28 cellular contexts compared by ENCODE assay signal in genomic region chr11:113504071-113504470, GRCh38. TPM values are rescaled to one million over a fixed set of nuclear protein-coding genes. Genes with fewer than 3 reads are reported as not detected.
"Had no signal": no experiment of that assay in that cellular context is flagged by ENCODE, and none has a peak within 500 bp of the region (broad histone marks: within the 10 kb centered on the region; RNA-seq: fewer than 3 reads in every experiment).

No MANE protein-coding gene starts in this region.

- H3K4me1 ChIP-seq: esophagus squamous epithelium, gastroesophageal sphincter had no signal

- H3K36me3 ChIP-seq: brain microvascular endothelial cell, esophagus squamous epithelium, gastroesophageal sphincter had no signal

- H3K27me3 ChIP-seq: brain microvascular endothelial cell had no signal

- H3K4me3 ChIP-seq: esophagus squamous epithelium, gastroesophageal sphincter had no signal

- DNase-seq: activated CD4-positive, alpha-beta memory T cell treated with anti-CD3 and anti-CD28 coated beads, Interleukin-2, amount 10 ng/mL, durations not matched to agents 7 days and 5 days; activated CD4-positive, alpha-beta T cell treated with anti-CD3 and anti-CD28 coated beads for 36 hours; activated CD4-positive, alpha-beta T cell treated with anti-CD3 and anti-CD28 coated beads, Interleukin-2, amount 10 ng/mL, durations not matched to agents 24 days and 14 days; activated CD4-positive, CD25-positive, alpha-beta regulatory T cell; activated CD4-positive, CD25-positive, alpha-beta regulatory T cell treated with anti-CD3 and anti-CD28 coated beads, Interleukin-2, amount 50 U/mL, for 72 hours; activated effector memory CD4-positive, alpha-beta T cell treated with Interleukin-2 at 50 U/mL for 16 hours; activated gamma-delta T cell treated with Interleukin-2 at 50 U/mL for 16 hours; activated naive CD4-positive, alpha-beta T cell treated with anti-CD3 and anti-CD28 coated beads, Interleukin-2, amount 50 U/mL, for 16 hours; activated naive CD4-positive, alpha-beta T cell treated with Interleukin-2 at 50 U/mL for 16 hours; activated T-cell treated with anti-CD3 and anti-CD28 coated beads, Interleukin-2, amount 50 U/mL, for 4 hours; amniotic stem cell; brain microvascular endothelial cell; cortex of kidney; dermis blood vessel endothelial cell; effector CD4-positive, alpha-beta T cell; effector memory CD8-positive, alpha-beta T cell; erythroblast; esophagus squamous epithelium; foreskin melanocyte; T-helper 1 cell; T-helper 17 cell had no signal

- H3K27ac ChIP-seq: brain microvascular endothelial cell, esophagus squamous epithelium, gastroesophageal sphincter had no signal

- H3K9me3 ChIP-seq: esophagus squamous epithelium had no signal

RNA-seq across cellular contexts. Expression of gene DRD2, which starts 28.9 kb away (rescaled TPM):
- total RNA-seq: activated CD4-positive, alpha-beta T cell treated with anti-CD3 and anti-CD28 coated beads for 36 hours; activated CD4-positive, alpha-beta T cell treated with anti-CD3 and anti-CD28 coated beads, Interleukin-2, amount 10 ng/mL, durations not matched to agents 24 days and 14 days; activated T-cell treated with anti-CD3 and anti-CD28 coated beads, Interleukin-2, amount 50 U/mL, for 4 hours; astrocyte; bronchial epithelial cell; cardiac septum; dermis blood vessel endothelial cell; fibroblast of lung; fibroblast of villous mesenchyme; glomerular endothelial cell; T-helper 17 cell had no signal
